In genomic region chr7:92717601-92717981, GRCh38 we compare ENCODE assay signal across 8 cellular contexts.
A peak's percentile ranks its signal among the peaks of the same experiment; 100 is the strongest.
DNase-seq lines count a peak whose midpoint lies in the region; ATAC-seq and TF ChIP-seq lines count a peak whose summit lies in the region.

No MANE protein-coding gene starts in this region.

- no peak overlapping the region for H4K5ac ChIP-seq in IMR-90 (ENCODE audit: low read depth, low read length)

- H2BK20ac ChIP-seq in IMR-90 (ENCODE audit: low read depth, low read length), result no peak overlapping the region

- H3K9me3 Mint-ChIP-seq in CD14-positive monocyte (no peaks in the 10 kb centered on the region), neural crest cell (no peaks in the 10 kb centered on the region)

- peaks cover 18% of the 10 kb centered on the region for H3K36me3 ChIP-seq in IMR-90 (ENCODE audit: control insufficient read depth, insufficient read depth, low read length)

- intact Hi-C loops in CD14-positive monocyte (cut with micrococcal nuclease) (loop anchor here in 1 of 2 donors (5.0 kb wide), 1 partner anchor 115 kb away; no protein-coding TSS in a partner anchor), IMR-90 (cut with micrococcal nuclease) (no loop called here)

- H3K18ac ChIP-seq in IMR-90 (ENCODE audit: low read depth, low read length), result no peak overlapping the region

- peak overlapping the region; percentile 32 for H2BK5ac ChIP-seq in IMR-90 (ENCODE audit: low read depth, low read length, poor library complexity, severe bottlenecking)

- no peak overlapping the region for H2BK15ac ChIP-seq in IMR-90 (ENCODE audit: low read depth, low read length)

- H3K27ac Mint-ChIP-seq in CD14-positive monocyte (peak overlapping the region in 6 of 7 donors; percentile 95 to 99 (median 96)), neural crest cell (ENCODE audit: unreplicated experiment) (peak overlapping the region; percentile 92)

- H3K27me3 Mint-ChIP-seq in CD14-positive monocyte (ENCODE audit: low read depth in 3 of 3) (peaks cover 0 to 2% (median 0%) of the 10 kb centered on the region in 3 donors), neural crest cell (ENCODE audit: low read depth) (no peaks in the 10 kb centered on the region)

- H3K4ac ChIP-seq in IMR-90 (ENCODE audit: low read depth, low read length), result no peak overlapping the region

- no peak overlapping the region for H3K9ac ChIP-seq in IMR-90 (ENCODE audit: low read depth, low read length)

- H3K4me2 ChIP-seq in IMR-90 (ENCODE audit: low read depth, low read length), result peak overlapping the region; percentile 33

- BruUV-seq in IMR-90 (replicated peaks; lab: Mats Ljungman, UMichigan), result no TSS peak

- no peak overlapping the region; the same call in 1 of the 2 replicates for H2AK5ac ChIP-seq in IMR-90 (ENCODE audit: low read depth, low read length)

- H3K4me3 Mint-ChIP-seq in CD14-positive monocyte (peak overlapping the region; percentile 95 to 100), neural crest cell (peak overlapping the region; percentile 44)

- H3K4me1 ChIP-seq in IMR-90 (ENCODE audit: control insufficient read depth, insufficient read depth, low read length), result peaks cover 7% of the 10 kb centered on the region

- H2AFZ ChIP-seq in IMR-90 (replicated peaks; ENCODE audit: low read length, poor library complexity), result no peak overlapping the region

- POLR2A ChIA-PET in IMR-90 (lab: Charles Lee; ENCODE audit: unreplicated experiment), result no interaction called here

- no peak for TF ChIP-seq POLR2A in IMR-90 (IDR thresholded peaks at IDR 0.05; ENCODE audit: low read depth, low read length)

- peaks cover 26% of the 10 kb centered on the region for H3K9me1 ChIP-seq in IMR-90 (ENCODE audit: insufficient read depth, low read length)

- H3K27ac ChIP-seq in IMR-90 (ENCODE audit: insufficient read depth, low read length) (no peak overlapping the region), cingulate gyrus (ENCODE audit: low read depth, low read length) (peak overlapping the region; percentile 91)

- no peak overlapping the region for H2BK120ac ChIP-seq in IMR-90 (ENCODE audit: low read depth, low read length)

- H2AK9ac ChIP-seq in IMR-90 (replicated peaks; ENCODE audit: low read depth, low read length, poor library complexity), result no peak overlapping the region

- in situ Hi-C loops in IMR-90 (cut with MboI; ENCODE audit: low sequenced_read_pairs), result no loop called here

- H3K23ac ChIP-seq in IMR-90 (ENCODE audit: low read depth, low read length), result 0 out of 2 replicates have a peak overlapping the region, but pooled peaks have one; percentile 45

- no peak overlapping the region for H4K91ac ChIP-seq in IMR-90 (ENCODE audit: insufficient read depth, low read depth, low read length)

- H4K20me1 ChIP-seq in IMR-90 (ENCODE audit: insufficient read depth, low read length), result peaks cover 18% of the 10 kb centered on the region; the same call in 1 of the 2 replicates

- CTCF ChIA-PET in IMR-90 (lab: Yijun Ruan, JAX), result no interaction called here

- no peaks in the 10 kb centered on the region for H3K9me3 ChIP-seq in IMR-90 (ENCODE audit: control insufficient read depth, insufficient read depth, low read length)

- TF ChIP-seq CTCF in CD14-positive monocyte (IDR thresholded peaks at IDR 0.05) (no peak), IMR-90 (conservative IDR thresholded peaks at IDR 0.05; ENCODE audit: low read depth, low read length) (no peak), neural crest cell (conservative IDR thresholded peaks at IDR 0.05) (no peak)

- no peaks in the 10 kb centered on the region for H3K27me3 ChIP-seq in IMR-90 (ENCODE audit: control insufficient read depth, insufficient read depth, low read length)

- peaks cover 3% of the 10 kb centered on the region in 2 donors for H3K36me3 Mint-ChIP-seq in CD14-positive monocyte
- H3K36me3 Mint-ChIP-seq in neural crest cell (ENCODE audit: low read depth), result peaks cover 5% of the 10 kb centered on the region

- no peak overlapping the region for H3K56ac ChIP-seq in IMR-90 (ENCODE audit: extremely low read depth, insufficient read depth, low read length)

- peak; percentile 7; the same call in 1 of the 2 replicates for ATAC-seq in IMR-90 (ENCODE audit: low read depth)

- H4K8ac ChIP-seq in IMR-90 (ENCODE audit: low read depth in 2 of 2, low read length in 2 of 2), result peak overlapping the region in 1 of 2 experiments; percentile 48; a peak in 2 of 4 replicates

- peaks cover 52 to 76% of the 10 kb centered on the region in 2 experiments for H3K79me1 ChIP-seq in IMR-90 (ENCODE audit: low read depth in 1 of 2, low read length in 2 of 2)

- H3K4me3 ChIP-seq in IMR-90 (ENCODE audit: insufficient read depth, low read depth, low read length), result no peak overlapping the region

- DNase-seq in CD14-positive monocyte (ENCODE audit: low spot score), result no peak
- DNase-seq in IMR-90, result peak; percentile 66
- DNase-seq in neural crest cell (ENCODE audit: low read depth, low spot score), result no peak
- no peak for DNase-seq in cerebellum (ENCODE audit: low spot score)
- DNase-seq in cerebellar cortex (ENCODE audit: low spot score), result no peak
- no peak for DNase-seq in SHP77 treated with DMSO at 0.1 percent for 48 hours (lab: John Stamatoyannopoulos, UW)
- no peak for DNase-seq in NCI-H1092 treated with DMSO at 0.1 percent for 48 hours (lab: John Stamatoyannopoulos, UW)

- dilution Hi-C loops in IMR-90 (cut with HindIII; ENCODE audit: low sequenced_read_pairs, unreplicated experiment), result no loop called here

- TF ChIP-seq RAD21 in IMR-90 (IDR thresholded peaks at IDR 0.05; ENCODE audit: low read length), result no peak

- WGBS in IMR-90 (ENCODE audit: extremely low coverage in 2 of 2, insufficient read length in 1 of 2), 2 experiments, result no CpG with 5 or more reads among the region's 6 CpGs

- 0 out of 2 replicates have a peak overlapping the region, but pooled peaks have one; percentile 66 for H3K14ac ChIP-seq in IMR-90 (replicated peaks; ENCODE audit: low read depth, low read length)

- H3K4me1 Mint-ChIP-seq in CD14-positive monocyte (peaks cover 25% of the 10 kb centered on the region), neural crest cell (peaks cover 32% of the 10 kb centered on the region)

TF ChIP-seq in IMR-90, 13 proteins besides CTCF, POLR2A, EP300 and RAD21:
- no peak for TF ChIP-seq FOS (IDR thresholded peaks at IDR 0.05; ENCODE audit: low read depth, low read length)
- no peak for TF ChIP-seq NFE2L2 (IDR thresholded peaks at IDR 0.05; ENCODE audit: low read depth, low read length)
- no peak for TF ChIP-seq CHD1 (IDR thresholded peaks at IDR 0.05; ENCODE audit: low read depth, low read length)
- TF ChIP-seq, protein P1, sequence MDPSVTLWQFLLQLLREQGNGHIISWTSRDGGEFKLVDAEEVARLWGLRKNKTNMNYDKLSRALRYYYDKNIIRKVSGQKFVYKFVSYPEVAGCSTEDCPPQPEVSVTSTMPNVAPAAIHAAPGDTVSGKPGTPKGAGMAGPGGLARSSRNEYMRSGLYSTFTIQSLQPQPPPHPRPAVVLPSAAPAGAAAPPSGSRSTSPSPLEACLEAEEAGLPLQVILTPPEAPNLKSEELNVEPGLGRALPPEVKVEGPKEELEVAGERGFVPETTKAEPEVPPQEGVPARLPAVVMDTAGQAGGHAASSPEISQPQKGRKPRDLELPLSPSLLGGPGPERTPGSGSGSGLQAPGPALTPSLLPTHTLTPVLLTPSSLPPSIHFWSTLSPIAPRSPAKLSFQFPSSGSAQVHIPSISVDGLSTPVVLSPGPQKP (IDR thresholded peaks at IDR 0.05; ENCODE audit: borderline replicate concordance, low read depth, low read length), result no peak
- no peak for TF ChIP-seq MAFK (IDR thresholded peaks at IDR 0.05; ENCODE audit: low read depth, low read length)
- no peak for TF ChIP-seq CEBPB (IDR thresholded peaks at IDR 0.05; ENCODE audit: low read depth, low read length)
- TF ChIP-seq BHLHE40 (IDR thresholded peaks at IDR 0.05; ENCODE audit: low read depth, low read length), result no peak
TF ChIP-seq in IMR-90: peak in this region for 0.
